1 cellular context compared by ENCODE assay signal in genomic region chr3:195583831-195584542, GRCh38.
TF ChIP-seq lines count a peak whose summit lies in the region.

Gene APOD (minus strand): TSS chr3:195583940. CDS start chr3:195579461, 4,479 bp downstream.

TF ChIP-seq in K562, 482 proteins besides CTCF, POLR2A, EP300 and RAD21 (continued from another document):
- TF ChIP-seq ZBTB40 (IDR thresholded peaks at IDR 0.05) (0 out of 2 replicates have a peak, but pooled peaks have one; percentile 23), ZBTB40 (CRISPR knock-in tag; IDR thresholded peaks at IDR 0.05) (no peak), HMG20A (CRISPR knock-in tag; conservative IDR thresholded peaks at IDR 0.05) (no peak), HDAC1 (IDR thresholded peaks at IDR 0.05) (peak in 1 of 2 experiments; percentile 27; a peak in 1 of 4 replicates), CEBPB (tag; IDR thresholded peaks at IDR 0.05) (peak; percentile 29; the same call in 1 of the 2 replicates), CBFA2T2 (conservative IDR thresholded peaks at IDR 0.05) (peak; percentile 50), ZNF449 (CRISPR knock-in tag; IDR thresholded peaks at IDR 0.05) (no peak), DPF2 (IDR thresholded peaks at IDR 0.05) (peak; percentile 68), SREBF2 (CRISPR knock-in tag; IDR thresholded peaks at IDR 0.05) (no peak), YY1 (IDR thresholded peaks at IDR 0.05; ENCODE audit: borderline replicate concordance in 1 of 3, control insufficient read depth in 1 of 3, extremely low read depth in 1 of 3, insufficient read depth in 3 of 3, insufficient read length in 1 of 3, insufficient replicate concordance in 2 of 3, low read depth in 1 of 3, low read length in 2 of 3) (peak in 1 of 3 experiments; percentile 50), GTF2A2 (tag; IDR thresholded peaks at IDR 0.05) (no peak), ARID1B (IDR thresholded peaks at IDR 0.05) (peak; percentile 52), PRMT5 (CRISPR knock-in tag; IDR thresholded peaks at IDR 0.05) (no peak), ZMIZ1 (IDR thresholded peaks at IDR 0.05; ENCODE audit: low read depth in 2 of 2, low read length in 2 of 2) (no peak), FOXK2 (conservative IDR thresholded peaks at IDR 0.05 in 1 of 2, IDR thresholded peaks at IDR 0.05 in 1 of 2; ENCODE audit: low read depth in 2 of 2) (peak in 1 of 2 experiments; percentile 45; a peak in 1 of 4 replicates), EGR1 (conservative IDR thresholded peaks at IDR 0.05) (peak; percentile 66), NBN (IDR thresholded peaks at IDR 0.05; ENCODE audit: low read depth) (no peak), ZNF589 (CRISPR knock-in tag; IDR thresholded peaks at IDR 0.05; ENCODE audit: low read depth) (0 out of 2 replicates have a peak, but pooled peaks have one; percentile 38), POLR3A (IDR thresholded peaks at IDR 0.05; ENCODE audit: borderline replicate concordance, extremely low read depth, insufficient read depth, insufficient read length) (no peak), RB1 (IDR thresholded peaks at IDR 0.05; ENCODE audit: low read depth) (no peak), ZFX (CRISPR knock-in tag; IDR thresholded peaks at IDR 0.05) (no peak), NR2C1 (IDR thresholded peaks at IDR 0.05) (no peak), NR2C1 (tag; IDR thresholded peaks at IDR 0.05) (no peak), FOSL1 (tag; conservative IDR thresholded peaks at IDR 0.05) (no peak), AFF1 (IDR thresholded peaks at IDR 0.05; ENCODE audit: low read depth in 1 of 2, partially characterized antibody in 2 of 2) (peak in 1 of 2 experiments; percentile 20), DLX4 (CRISPR knock-in tag; IDR thresholded peaks at IDR 0.05) (no peak), USF1 (CRISPR knock-in tag; IDR thresholded peaks at IDR 0.05) (no peak), MAFK (IDR thresholded peaks at IDR 0.05; ENCODE audit: low read length) (no peak), MNT (conservative IDR thresholded peaks at IDR 0.05) (0 out of 4 replicates have a peak, but pooled peaks of 1 of the 2 experiments have one; percentile 30)
